8 cellular contexts compared by ENCODE assay signal in the genomic region with DNA sequence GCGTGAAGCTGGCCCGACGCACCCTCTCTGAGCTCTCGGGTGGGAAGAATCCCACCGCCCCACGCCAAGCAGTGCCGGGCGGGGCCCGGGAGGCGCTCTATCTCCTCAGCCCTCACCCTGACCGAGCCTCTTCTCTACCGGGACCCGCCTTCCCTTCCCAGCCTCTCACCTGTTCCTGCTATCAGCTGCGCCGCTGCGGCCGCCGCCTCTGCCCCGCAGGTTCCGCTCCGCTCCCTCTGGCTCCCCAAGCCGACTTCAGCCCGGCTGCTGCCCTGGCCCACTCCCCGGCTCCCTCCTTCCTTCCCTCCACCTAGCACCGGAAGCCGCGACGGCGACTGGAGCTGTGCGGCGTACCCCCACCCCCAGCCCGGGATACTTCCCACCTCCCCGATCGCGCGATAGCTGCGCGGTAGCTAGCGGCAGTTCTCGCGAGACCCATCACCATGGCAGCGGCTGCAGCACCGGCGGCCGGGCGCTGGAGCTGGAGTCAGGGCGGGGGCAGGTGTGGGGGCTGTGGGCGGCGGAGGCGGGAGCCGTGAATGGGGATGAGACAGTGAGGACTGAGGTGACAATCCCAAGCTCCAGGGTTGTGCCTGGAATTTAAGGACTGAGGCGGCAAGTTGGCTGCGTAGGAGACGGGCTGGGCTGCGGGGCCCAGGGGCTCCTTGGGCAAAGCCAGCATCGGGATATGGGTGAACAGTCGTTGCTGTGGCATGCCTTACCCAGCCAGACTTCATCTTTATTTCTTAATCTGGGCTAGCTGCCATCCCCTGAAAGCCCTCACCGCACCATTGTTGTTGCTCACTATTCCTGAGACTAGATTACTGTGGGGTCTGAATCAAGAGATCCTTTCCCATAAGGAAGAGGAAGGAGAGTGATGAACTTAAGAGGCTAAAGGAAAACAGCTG. TPM values are rescaled to one million over a fixed set of nuclear protein-coding genes. Genes with fewer than 3 reads are reported as not detected.
DNase-seq lines count a peak whose midpoint lies in the region; ATAC-seq and TF ChIP-seq lines count a peak whose summit lies in the region.

A gene (minus strand): TSS at position 347 of the 908 bp plus-strand sequence. CDS start 16,392 bp downstream, outside the sequence.

- H3K27ac Mint-ChIP-seq in endothelial cell (ENCODE audit: unreplicated experiment) = peak within 1 kb of the TSS; percentile 95

- no peak for TF ChIP-seq CTCF in OCI-LY1 (IDR thresholded peaks at IDR 0.05; ENCODE audit: low read length)
- no peak for TF ChIP-seq CTCF in endothelial cell (IDR thresholded peaks at IDR 0.05; ENCODE audit: unreplicated experiment)

- H3F3A ChIP-seq in OCI-LY1 (ENCODE audit: insufficient read depth, low read length) = no peaks in the 10 kb centered on the region

- H3K9me3 Mint-ChIP-seq in endothelial cell (ENCODE audit: unreplicated experiment) = no peaks in the 10 kb centered on the region

- peak; percentile 94 for DNase-seq in COLO829 (ENCODE audit: low spot score)
- DNase-seq in HuH-7 (ENCODE audit: low spot score) = peak; percentile 98
- DNase-seq in activated CD8-positive, alpha-beta memory T cell treated with anti-CD3 and anti-CD28 coated beads, Interleukin-2, amount 50 U/mL, for 48 hours = peak; percentile 96
- peak; percentile 98 for DNase-seq in endothelial cell (ENCODE audit: low spot score)
- DNase-seq in midbrain (lab: John Stamatoyannopoulos, UW) = peak; percentile 89
- peak; percentile 87 to 91 for DNase-seq in stimulated activated CD8-positive, alpha-beta memory T cell treated with anti-CD3 and anti-CD28 coated beads, Interleukin-15, amount 100 ng/mL, for 48 hours (ENCODE audit: low read depth in 2 of 2)

- H3K4me3 ChIP-seq in OCI-LY1 (ENCODE audit: low read depth, low read length, poor library complexity, severe bottlenecking) = peak within 1 kb of the TSS; percentile 75

- H3K9me3 ChIP-seq in OCI-LY1 (ENCODE audit: low read length) = no peaks in the 10 kb centered on the region

- H2AFZ ChIP-seq in OCI-LY1 (ENCODE audit: low read length) = no peak within 1 kb of the TSS

- H3K4me3 Mint-ChIP-seq in endothelial cell (ENCODE audit: unreplicated experiment) = peak within 1 kb of the TSS; percentile 98

- H3K79me2 ChIP-seq in OCI-LY1 (ENCODE audit: insufficient read depth, low read length) = peaks cover 18% of the 10 kb centered on the region; the same call in 1 of the 2 replicates

- H3K9me2 ChIP-seq in OCI-LY1 (ENCODE audit: low read depth, low read length) = no peaks in the 10 kb centered on the region

- peaks cover 17% of the 10 kb centered on the region for H3K27me3 Mint-ChIP-seq in endothelial cell (ENCODE audit: unreplicated experiment)

- H3K4me2 ChIP-seq in OCI-LY1 (ENCODE audit: low read length) = peak within 1 kb of the TSS; percentile 89

- H3K4me1 Mint-ChIP-seq in endothelial cell (ENCODE audit: unreplicated experiment) = peaks cover 51% of the 10 kb centered on the region

- peaks cover 22% of the 10 kb centered on the region; the same call in 1 of the 2 replicates for H3K36me3 ChIP-seq in OCI-LY1 (ENCODE audit: insufficient read depth, low read length)

- H3K9ac ChIP-seq in OCI-LY1 (ENCODE audit: low read length) = peak within 1 kb of the TSS; percentile 70

- peak; percentile 90 for ATAC-seq in GM21381 (IDR thresholded peaks at IDR 0.05; ENCODE audit: unreplicated experiment)

- H3K4me1 ChIP-seq in OCI-LY1 (ENCODE audit: insufficient read depth, low read length, severe bottlenecking) = peaks cover 32% of the 10 kb centered on the region

- no peaks in the 10 kb centered on the region for H3K27me3 ChIP-seq in OCI-LY1 (ENCODE audit: insufficient read depth, low read length)

- peaks cover 22% of the 10 kb centered on the region for H3K36me3 Mint-ChIP-seq in endothelial cell (ENCODE audit: low read depth, unreplicated experiment)

- H3K27ac ChIP-seq in OCI-LY1 (ENCODE audit: low read depth, low read length, poor library complexity, severe bottlenecking) = no peak within 1 kb of the TSS

- no peaks in the 10 kb centered on the region for H4K20me1 ChIP-seq in OCI-LY1 (ENCODE audit: insufficient read depth, low read length)

RNA-seq across cellular contexts. Expression of the gene that starts here (rescaled TPM):
- total RNA-seq in endothelial cell (ENCODE audit: unreplicated experiment) = 307 TPM
